Comparison of ENCODE assay signal across 8 cellular contexts in genomic region chr12:54358945-54359761, GRCh38. TPM values are rescaled to one million over a fixed set of nuclear protein-coding genes. Genes with fewer than 3 reads are reported as not detected.
DNase-seq lines count a peak whose midpoint lies in the region; ATAC-seq and TF ChIP-seq lines count a peak whose summit lies in the region.

No MANE protein-coding gene starts in this region.

- peak overlapping the region; percentile 36 for H3K9ac ChIP-seq in trophoblast cell (ENCODE audit: low read length)

- H2BK120ac ChIP-seq in trophoblast cell (ENCODE audit: insufficient read depth, low read length, poor library complexity), result peak overlapping the region; percentile 84

- H3K27ac ChIP-seq in trophoblast cell (ENCODE audit: low read depth, low read length) (peak overlapping the region; percentile 97), transverse colon (peak overlapping the region; percentile 75 to 88 (median 82))

- H3K27me3 ChIP-seq in trophoblast cell (ENCODE audit: insufficient read depth, low read length), result no peaks in the 10 kb centered on the region
- H3K27me3 ChIP-seq in transverse colon, result no peaks in the 10 kb centered on the region

- peak; percentile 26 for TF ChIP-seq POLR2A in transverse colon (IDR thresholded peaks at IDR 0.05)

- peaks cover 2% of the 10 kb centered on the region for H3K9me3 ChIP-seq in trophoblast cell (ENCODE audit: insufficient read depth, low read depth, low read length)
- H3K9me3 ChIP-seq in transverse colon, result no peaks in the 10 kb centered on the region

- peak overlapping the region; percentile 75 for H3K4ac ChIP-seq in trophoblast cell (ENCODE audit: low read depth, low read length)

- H2BK5ac ChIP-seq in trophoblast cell (ENCODE audit: low read depth, low read length, poor library complexity), result peak overlapping the region; percentile 91

- in situ Hi-C loops in transverse colon (cut with MboI; ENCODE audit: low pct_ligation_motif_present in 1 of 4, low pct_unique_long_range_greater_than_20kb in 1 of 4, low sequenced_read_pairs in 3 of 4), result no loop called here

- H3K79me2 ChIP-seq in trophoblast cell (ENCODE audit: control insufficient read depth, insufficient read depth, low read length, poor library complexity), result peaks cover 3% of the 10 kb centered on the region

- TF ChIP-seq CTCF in GM12864 (IDR thresholded peaks at IDR 0.05; ENCODE audit: low read depth, low read length, missing control alignments) (no peak), transverse colon (IDR thresholded peaks at IDR 0.05) (no peak)

- peak overlapping the region; percentile 89 for H2BK12ac ChIP-seq in trophoblast cell (ENCODE audit: low read length)

- H4K12ac ChIP-seq in trophoblast cell (ENCODE audit: low read depth, low read length), result peak overlapping the region; percentile 84

- peak overlapping the region; percentile 92 for H3K18ac ChIP-seq in trophoblast cell (ENCODE audit: low read length)

- intact Hi-C loops in cardiac septum (cut with DNase I) (loop anchor here (1.0 kb wide), 1 partner anchor 22 kb away; no protein-coding TSS in a partner anchor), transverse colon (cut with DNase I; ENCODE audit: low total_unique reads) (loop anchor here (2.0 kb wide), 1 partner anchor 28 kb away; no protein-coding TSS in a partner anchor)

- H3K23ac ChIP-seq in trophoblast cell (ENCODE audit: low read length), result no peak overlapping the region

- peaks cover 35 to 46% of the 10 kb centered on the region in 2 experiments for H3K4me1 ChIP-seq in trophoblast cell (ENCODE audit: control insufficient read depth in 1 of 2, insufficient read depth in 2 of 2, low read length in 2 of 2)
- peaks cover 0 to 41% (median 21%) of the 10 kb centered on the region in 4 donors for H3K4me1 ChIP-seq in transverse colon

- peaks cover 22% of the 10 kb centered on the region for H3K79me1 ChIP-seq in trophoblast cell (ENCODE audit: low read length)

- peak overlapping the region; percentile 92 for H3K14ac ChIP-seq in trophoblast cell (ENCODE audit: low read length)

- H3K4me2 ChIP-seq in trophoblast cell (ENCODE audit: low read length), result peak overlapping the region; percentile 84

- peak overlapping the region; percentile 91 for H2AK5ac ChIP-seq in trophoblast cell (ENCODE audit: low read length)

- peak overlapping the region; percentile 81 for H2AFZ ChIP-seq in trophoblast cell (ENCODE audit: insufficient read depth, low read length, poor library complexity)

- no CpG with 5 or more reads among the region's 40 CpGs for WGBS in trophoblast cell (ENCODE audit: extremely low coverage, insufficient coverage, insufficient read length)
- WGBS in transverse colon (ENCODE audit: low coverage in 1 of 2), 2 donors, result 1 to 5% methylated on average over 8 to 40 of the region's 40 CpGs

- peak overlapping the region; percentile 92 for H4K8ac ChIP-seq in trophoblast cell (ENCODE audit: low read depth, low read length)

- peak; percentile 99 for ATAC-seq in HG02678 (IDR thresholded peaks at IDR 0.05; ENCODE audit: unreplicated experiment)

- peak overlapping the region; percentile 99 for H4K91ac ChIP-seq in trophoblast cell (ENCODE audit: low read depth, low read length)

- H3K4me3 ChIP-seq in GM12864 (ENCODE audit: low read depth, low read length), result peak overlapping the region; percentile 82
- H3K4me3 ChIP-seq in trophoblast cell (ENCODE audit: low read depth, low read length), result peak overlapping the region; percentile 70
- peak overlapping the region; percentile 45 to 81 (median 53) for H3K4me3 ChIP-seq in transverse colon

- DNase-seq in GM12864 (ENCODE audit: low read depth) (peak; percentile 99), NCI-H1105 treated with DMSO at 0.1 percent for 48 hours (lab: John Stamatoyannopoulos, UW) (peak; percentile 95), SKM-1 (lab: John Stamatoyannopoulos, UW; ENCODE audit: unreplicated experiment) (peak; percentile 59), cardiac septum (ENCODE audit: low spot score) (peak; percentile 97), trophoblast cell (peak; percentile 98 to 99), transverse colon (peak; percentile 96)
- peak; percentile 84 for DNase-seq in activated naive CD8-positive, alpha-beta T cell treated with anti-CD3 and anti-CD28 coated beads, Interleukin-2, amount 50 U/mL, for 16 hours (ENCODE audit: low read depth, low spot score)

- H3K36me3 ChIP-seq in trophoblast cell (ENCODE audit: control insufficient read depth in 1 of 2, insufficient read depth in 2 of 2, low read length in 2 of 2) (no peaks in the 10 kb centered on the region), transverse colon (no peaks in the 10 kb centered on the region)

- peak; percentile 19 for TF ChIP-seq EP300 in transverse colon (IDR thresholded peaks at IDR 0.05; ENCODE audit: low read depth)

RNA-seq across cellular contexts. Expression of gene GPR84, which starts 5.1 kb away (rescaled TPM):
- 0.22 TPM for total RNA-seq in cardiac septum
- polyA plus RNA-seq in trophoblast cell (2013), result 0.04 and 0.06 TPM in 2 replicates
- not detected for total RNA-seq in transverse colon

RNA-seq across cellular contexts. Expression of gene ZNF385A, which starts 25.4 kb away (rescaled TPM):
- total RNA-seq in cardiac septum, result 4.8 TPM
- 74.0 and 75.2 TPM in 2 replicates for polyA plus RNA-seq in trophoblast cell (2013)
- 10 to 100 TPM in 1 of 4 donors, 1 to 10 TPM in 3; 1.9 to 17.5 (median 5.7) TPM for total RNA-seq in transverse colon

RNA-seq across cellular contexts. Expression of gene COPZ1, which starts 34.2 kb away (rescaled TPM):
- total RNA-seq in cardiac septum (106 TPM), transverse colon (10 to 100 TPM; 25.8 to 79.6 (median 63.6) TPM)
- 133 and 138 TPM in 2 replicates for polyA plus RNA-seq in trophoblast cell (2013)

RNA-seq across cellular contexts. Expression of gene NFE2, which starts 58.3 kb away (rescaled TPM):
- total RNA-seq in cardiac septum (1.2 TPM), transverse colon (not detected)
- 0.92 and 0.97 TPM in 2 replicates for polyA plus RNA-seq in trophoblast cell (2013)

RNA-seq across cellular contexts. Expression of gene ITGA5, which starts 59.9 kb away (rescaled TPM):
- total RNA-seq in cardiac septum (48.2 TPM), transverse colon (100 to 1,000 TPM in 1 of 4 donors, 10 to 100 TPM in 3; 37.7 to 217 (median 73.0) TPM)
- 81.6 and 90.0 TPM in 2 replicates for polyA plus RNA-seq in trophoblast cell (2013)

Comparison
In these comparisons a context has a peak if more than half of its experiments do, and no peak if none do; other contexts are left out.
1. Peak in every context shown above with its lines: DNase-seq, ATAC-seq, H3K4me3 ChIP-seq and H3K27ac ChIP-seq.